25 cellular contexts compared by ENCODE assay signal in genomic region chr4:172785623-172786022, GRCh38.
"Had no signal": no experiment of that assay in that cellular context is flagged by ENCODE, and none has a peak within 500 bp of the region (broad histone marks: within the 10 kb centered on the region; RNA-seq: fewer than 3 reads in every experiment).

No MANE protein-coding gene starts in this region.

- ATAC-seq: activated T-cell treated with anti-CD3 and anti-CD28 coated beads, Interleukin-2, amount 50 U/mL, for 4 hours; left cardiac atrium; pancreas; psoas muscle; stimulated activated naive CD8-positive, alpha-beta T cell treated with anti-CD3 and anti-CD28 coated beads, Interleukin-15, Interleukin-2, amounts not matched to agents 100 U/mL and 50 U/mL, for 24 hours; WTC11 had no signal

- H3K27me3 ChIP-seq: hepatocyte, neural progenitor cell, right atrium auricular region, spleen, upper lobe of left lung had no signal

- H3K9me3 Mint-ChIP-seq: activated naive CD8-positive, alpha-beta T cell treated with anti-CD3 and anti-CD28 coated beads for 36 hours; activated T-cell treated with anti-CD3 and anti-CD28 coated beads, Interleukin-2, amount 50 U/mL, for 4 hours; neural progenitor cell; T-helper 1 cell treated with Interleukin-12 subunit alpha and Interleukin-12 subunit beta and Interleukin-4 antibody, amounts not matched to agents 30 μg/mL and 1 μg/mL, for 36 hours had no signal

- H3K36me3 Mint-ChIP-seq: activated naive CD8-positive, alpha-beta T cell treated with anti-CD3 and anti-CD28 coated beads for 36 hours; naive thymus-derived CD4-positive, alpha-beta T cell; neural progenitor cell; WTC11 had no signal

- H2AFZ ChIP-seq: hepatocyte, neural progenitor cell had no signal

- H3K4me1 Mint-ChIP-seq: activated naive CD8-positive, alpha-beta T cell treated with anti-CD3 and anti-CD28 coated beads for 36 hours; WTC11 had no signal

- H3K36me3 ChIP-seq: neural progenitor cell, pancreas, right atrium auricular region, spleen, upper lobe of left lung had no signal

- H3K27me3 Mint-ChIP-seq: activated naive CD8-positive, alpha-beta T cell treated with anti-CD3 and anti-CD28 coated beads for 36 hours had no signal

- H3K27ac ChIP-seq: coronary artery, hepatocyte, neural progenitor cell, pancreas, psoas muscle, right atrium auricular region, upper lobe of left lung had no signal

- H3K27ac Mint-ChIP-seq: activated naive CD8-positive, alpha-beta T cell treated with anti-CD3 and anti-CD28 coated beads for 36 hours; naive thymus-derived CD4-positive, alpha-beta T cell; neural progenitor cell; T-helper 1 cell treated with Interleukin-12 subunit alpha and Interleukin-12 subunit beta and Interleukin-4 antibody, amounts not matched to agents 30 μg/mL and 1 μg/mL, for 36 hours; WTC11 had no signal

- H3K79me2 ChIP-seq: hepatocyte had no signal

- H3K9me3 ChIP-seq: pancreas, psoas muscle, right atrium auricular region, spleen, upper lobe of left lung had no signal

- DNase-seq: activated CD4-positive, alpha-beta T cell treated with anti-CD3 and anti-CD28 coated beads, Interleukin-2, amount 50 U/mL, for 48 hours; activated CD8-positive, alpha-beta memory T cell treated with anti-CD3 and anti-CD28 coated beads, Interleukin-2, amount 50 U/mL, for 48 hours; activated naive CD4-positive, alpha-beta T cell treated with Interleukin-2 at 50 U/mL for 16 hours; activated naive CD8-positive, alpha-beta T cell treated with anti-CD3 and anti-CD28 coated beads for 36 hours; activated T-cell treated with anti-CD3 and anti-CD28 coated beads, Interleukin-2, amount 50 U/mL, for 4 hours; amniotic stem cell; cerebellar nuclear complex; erythroblast; glutamatergic neuron; islet precursor cell; left cardiac atrium; naive thymus-derived CD4-positive, alpha-beta T cell; spleen; stimulated activated CD4-positive, alpha-beta T cell treated with anti-CD3 and anti-CD28 coated beads, Interleukin-4, amount 100 ng/mL, for 24 hours; stimulated activated naive CD8-positive, alpha-beta T cell treated with anti-CD3 and anti-CD28 coated beads, Interleukin-15, Interleukin-2, amounts not matched to agents 100 U/mL and 50 U/mL, for 24 hours; T1000 had no signal

- H3K4me2 ChIP-seq: hepatocyte, neural progenitor cell had no signal

- H3K4me3 ChIP-seq: coronary artery, hepatocyte, neural progenitor cell, pancreas, psoas muscle, right atrium auricular region, spleen, upper lobe of left lung had no signal

- H3K4me3 Mint-ChIP-seq: activated naive CD8-positive, alpha-beta T cell treated with anti-CD3 and anti-CD28 coated beads for 36 hours; activated T-cell treated with anti-CD3 and anti-CD28 coated beads, Interleukin-2, amount 50 U/mL, for 4 hours; naive thymus-derived CD4-positive, alpha-beta T cell; neural progenitor cell; T-helper 1 cell treated with Interleukin-12 subunit alpha and Interleukin-12 subunit beta and Interleukin-4 antibody, amounts not matched to agents 30 μg/mL and 1 μg/mL, for 36 hours; WTC11 had no signal

- H3K9ac ChIP-seq: neural progenitor cell had no signal

- H3K4me1 ChIP-seq: neural progenitor cell, pancreas, psoas muscle, right atrium auricular region had no signal
